Comparison of ENCODE assay signal across 11 cellular contexts in genomic region chr9:5435912-5436311, GRCh38. TPM values are rescaled to one million over a fixed set of nuclear protein-coding genes. Genes with fewer than 3 reads are reported as not detected.
DNase-seq lines count a peak whose midpoint lies in the region; ATAC-seq and TF ChIP-seq lines count a peak whose summit lies in the region.
"Had no signal": no experiment of that assay in that cellular context is flagged by ENCODE, and none has a peak within 500 bp of the region (broad histone marks: within the 10 kb centered on the region; RNA-seq: fewer than 3 reads in every experiment).

No MANE protein-coding gene starts in this region.

- WGBS in thyroid gland, 2 donors = 65 to 71% methylated on average over 3 of the region's 3 CpGs

- H3K4me3 ChIP-seq in duodenal mucosa (ENCODE audit: low read depth in 1 of 2, low read length in 2 of 2) (peak overlapping the region; percentile 95), thyroid gland (replicated peaks in 1 of 3) (no peak overlapping the region)

- H3K36me3 ChIP-seq in duodenal mucosa (ENCODE audit: control insufficient read depth in 1 of 2, insufficient read depth in 2 of 2, low read length in 2 of 2) (peaks cover 3 to 10% of the 10 kb centered on the region in 2 donors), thyroid gland (no peaks in the 10 kb centered on the region)

- DNase-seq in activated T-cell treated with anti-CD3 and anti-CD28 coated beads, Interleukin-2, amount 50 U/mL, for 72 hours = no peak
- DNase-seq in activated T-cell treated with anti-CD3 and anti-CD28 coated beads, Interleukin-2, amount 50 U/mL, for 1 hour = no peak
- DNase-seq in RKO (ENCODE audit: low spot score) (peak; percentile 54), thyroid gland (peak; percentile 59 to 66), NOMO-1 treated with DMSO at 0.1 percent for 48 hours (lab: John Stamatoyannopoulos, UW; ENCODE audit: unreplicated experiment) (no peak)
- DNase-seq: effector memory CD4-positive, alpha-beta T cell; NCI-H1417 treated with DMSO at 0.1 percent for 48 hours; RPMI8226 had no signal

- peaks cover 0 to 2% of the 10 kb centered on the region in 2 donors for H3K9me3 Mint-ChIP-seq in activated T-cell treated with anti-CD3 and anti-CD28 coated beads, Interleukin-2, amount 50 U/mL, for 72 hours

- intact Hi-C loops in thyroid gland (cut with DNase I) = loop anchor here (10.0 kb wide), 1 partner anchor 159 kb away; no protein-coding TSS in a partner anchor

- no peaks in the 10 kb centered on the region for H3K27me3 Mint-ChIP-seq in activated T-cell treated with anti-CD3 and anti-CD28 coated beads, Interleukin-2, amount 50 U/mL, for 72 hours (ENCODE audit: low read depth)

- H3K4me3 Mint-ChIP-seq in activated T-cell treated with anti-CD3 and anti-CD28 coated beads, Interleukin-2, amount 50 U/mL, for 72 hours = peak overlapping the region; percentile 92 to 99

- peaks cover 58% of the 10 kb centered on the region for H3K4me1 Mint-ChIP-seq in activated T-cell treated with anti-CD3 and anti-CD28 coated beads, Interleukin-2, amount 50 U/mL, for 72 hours (ENCODE audit: low read depth)

- H3K9ac ChIP-seq in duodenal mucosa (ENCODE audit: low read depth in 1 of 2, low read length in 2 of 2) = peak overlapping the region; percentile 4 to 27

- H3K27me3 ChIP-seq in duodenal mucosa (ENCODE audit: control insufficient read depth in 1 of 2, insufficient read depth in 2 of 2, low read length in 2 of 2) (no peaks in the 10 kb centered on the region), thyroid gland (no peaks in the 10 kb centered on the region)

- H3K27ac ChIP-seq in duodenal mucosa (ENCODE audit: low read depth, low read length) (no peak overlapping the region), thyroid gland (no peak overlapping the region)

- no peaks in the 10 kb centered on the region for H3K9me3 ChIP-seq in duodenal mucosa (ENCODE audit: control insufficient read depth in 1 of 2, low read length in 2 of 2)
- H3K9me3 ChIP-seq in thyroid gland = no peaks in the 10 kb centered on the region

- TF ChIP-seq CTCF in thyroid gland (IDR thresholded peaks at IDR 0.05) = no peak

- H3K36me3 Mint-ChIP-seq in activated T-cell treated with anti-CD3 and anti-CD28 coated beads, Interleukin-2, amount 50 U/mL, for 72 hours (ENCODE audit: insufficient read depth in 2 of 2) = peaks cover 13 to 25% of the 10 kb centered on the region in 2 donors

- TF ChIP-seq POLR2A in thyroid gland (IDR thresholded peaks at IDR 0.05) = no peak

- H3K27ac Mint-ChIP-seq in activated T-cell treated with anti-CD3 and anti-CD28 coated beads, Interleukin-2, amount 50 U/mL, for 72 hours = peak overlapping the region; percentile 99

- H3K4me1 ChIP-seq in duodenal mucosa (ENCODE audit: control insufficient read depth in 1 of 2, insufficient read depth in 2 of 2, low read length in 2 of 2) (peaks cover 26 to 28% of the 10 kb centered on the region in 2 donors), thyroid gland (peaks cover 7 to 14% of the 10 kb centered on the region in 2 donors)

- ATAC-seq in activated T-cell treated with anti-CD3 and anti-CD28 coated beads, Interleukin-2, amount 50 U/mL, for 72 hours (replicated peaks in 1 of 2) = no peak
- ATAC-seq in GM21717 (IDR thresholded peaks at IDR 0.05; ENCODE audit: unreplicated experiment) (no peak), GM19455 (IDR thresholded peaks at IDR 0.05; ENCODE audit: unreplicated experiment) (no peak)

RNA-seq across cellular contexts. Expression of gene PLGRKT, which starts 1.8 kb away (rescaled TPM):
- total RNA-seq in activated T-cell treated with anti-CD3 and anti-CD28 coated beads, Interleukin-2, amount 50 U/mL, for 72 hours = 10 to 100 TPM; 48.6 to 49.9 TPM
- total RNA-seq in thyroid gland = 10 to 100 TPM; 16.2 to 32.7 (median 27.7) TPM

RNA-seq across cellular contexts. Expression of gene CD274, which starts 14.4 kb away (rescaled TPM):
- 10 to 100 TPM; 16.4 to 36.3 TPM for total RNA-seq in activated T-cell treated with anti-CD3 and anti-CD28 coated beads, Interleukin-2, amount 50 U/mL, for 72 hours
- 1 to 10 TPM; 3.0 to 6.5 (median 4.9) TPM for total RNA-seq in thyroid gland

Comparison
In these comparisons a context has a peak if more than half of its experiments do, and no peak if none do; other contexts are left out.
1. DNase-seq: peak in RKO (single experiment) and thyroid gland (2 of 2); none in activated T-cell treated with anti-CD3 and anti-CD28 coated beads, Interleukin-2, amount 50 U/mL, for 72 hours (0 of 2), activated T-cell treated with anti-CD3 and anti-CD28 coated beads, Interleukin-2, amount 50 U/mL, for 1 hour (single experiment) and NOMO-1 treated with DMSO at 0.1 percent for 48 hours (single experiment).
2. H3K4me3 ChIP-seq: peak in duodenal mucosa (2 of 2); none in thyroid gland (0 of 3).